Comparison of ENCODE assay signal across 21 cellular contexts in genomic region chr16:14338969-14339368, GRCh38.
"Had no signal": no experiment of that assay in that cellular context is flagged by ENCODE, and none has a peak within 500 bp of the region (broad histone marks: within the 10 kb centered on the region; RNA-seq: fewer than 3 reads in every experiment).

No MANE protein-coding gene starts in this region.

- H3K27ac ChIP-seq: colonic mucosa, epithelial cell of prostate, esophagus muscularis mucosa, foreskin keratinocyte, gastroesophageal sphincter, heart right ventricle, left lung, lower lobe of right lung had no signal

- H3K36me3 ChIP-seq: colonic mucosa, esophagus muscularis mucosa, gastroesophageal sphincter, heart right ventricle, left lung, lower lobe of right lung had no signal

- DNase-seq: colonic mucosa; cortex of kidney; effector CD8-positive, alpha-beta T cell; effector memory CD8-positive, alpha-beta T cell; endodermal cell; erythroblast; foreskin keratinocyte; glutamatergic neuron; head of caudate nucleus; heart right ventricle; hippocampal formation; left cardiac atrium; left lung; left ventricle myocardium superior; lower lobe of right lung; mesenchymal stem cell; mucosa of descending colon; naive B cell had no signal

- H3K9me3 ChIP-seq: colonic mucosa, esophagus muscularis mucosa, mucosa of descending colon had no signal

- H3K4me3 ChIP-seq: colonic mucosa, esophagus muscularis mucosa, gastroesophageal sphincter, heart right ventricle, left lung, lower lobe of right lung, mucosa of descending colon had no signal

- H3K27me3 ChIP-seq: colonic mucosa, esophagus muscularis mucosa, foreskin keratinocyte, gastroesophageal sphincter, heart right ventricle, left lung had no signal

- H3K4me1 ChIP-seq: colonic mucosa, foreskin keratinocyte, left lung, lower lobe of right lung had no signal
